ENCODE assay signal across 8 cellular contexts in the genomic region with DNA sequence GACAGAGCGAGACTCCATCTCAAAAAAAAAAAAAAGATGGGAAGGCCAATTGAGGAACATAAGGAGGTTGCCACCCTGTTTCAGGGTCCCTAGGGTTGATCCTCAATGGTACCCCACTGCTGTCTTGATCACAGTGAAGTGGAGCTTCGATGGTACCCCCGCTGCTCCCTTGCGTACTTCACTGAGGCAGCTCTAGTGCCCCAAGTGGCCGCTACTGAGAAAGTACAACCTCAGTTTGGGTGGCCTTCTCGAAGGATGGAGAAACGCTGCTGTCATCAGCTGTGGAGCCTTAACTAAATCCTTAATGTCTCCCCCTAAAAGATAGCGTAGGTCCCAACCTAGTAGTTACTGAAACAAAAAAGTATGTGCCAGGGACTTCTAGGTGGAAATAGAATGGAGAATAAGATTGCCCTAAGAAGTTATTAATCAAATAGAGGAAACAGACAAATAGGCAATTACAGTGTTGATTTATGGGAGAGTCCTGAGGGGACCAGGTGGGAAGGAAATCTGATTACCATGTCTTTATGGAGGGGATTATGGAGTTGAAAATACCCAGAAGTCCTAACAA. TPM values are rescaled to one million over a fixed set of nuclear protein-coding genes. Genes with fewer than 3 reads are reported as not detected.
DNase-seq lines count a peak whose midpoint lies in the region; FAIRE-seq and TF ChIP-seq lines count a peak whose summit lies in the region.

No MANE protein-coding gene starts in this region.

- no peaks in the 10 kb centered on the region for H3K9me3 ChIP-seq in osteoblast (ENCODE audit: low read depth, low read length)

- peaks cover 14% of the 10 kb centered on the region for H4K20me1 ChIP-seq in osteoblast (ENCODE audit: insufficient read depth, low read length)

- H3K9me3 Mint-ChIP-seq in mesothelial cell of epicardium = no peaks in the 10 kb centered on the region

- H3K27me3 ChIP-seq in osteoblast (ENCODE audit: insufficient read depth, low read length) = peaks cover 3% of the 10 kb centered on the region

- H3K27ac ChIP-seq in osteoblast (ENCODE audit: low read depth, low read length) = no peak overlapping the region

- H3K4me3 ChIP-seq in fibroblast of mammary gland (ENCODE audit: control insufficient read depth, low read depth, low read length) = no peak overlapping the region
- no peak overlapping the region for H3K4me3 ChIP-seq in osteoblast (ENCODE audit: insufficient read depth, low read length)

- H3K4me1 Mint-ChIP-seq in mesothelial cell of epicardium = peaks cover 6% of the 10 kb centered on the region

- H3K4me2 ChIP-seq in osteoblast (ENCODE audit: insufficient read depth, low read length) = no peak overlapping the region

- H3K4me1 ChIP-seq in osteoblast (ENCODE audit: insufficient read depth, low read length) = peaks cover 7% of the 10 kb centered on the region

- H3K36me3 ChIP-seq in osteoblast (ENCODE audit: insufficient read depth, low read length) = peaks cover 32% of the 10 kb centered on the region

- no peak overlapping the region for H3K27ac Mint-ChIP-seq in mesothelial cell of epicardium

- peaks cover 18% of the 10 kb centered on the region for H3K36me3 Mint-ChIP-seq in mesothelial cell of epicardium

- H3K79me2 ChIP-seq in osteoblast (ENCODE audit: insufficient read depth, low read length) = peaks cover 11% of the 10 kb centered on the region

- DNase-seq in AG09319 (ENCODE audit: extremely low read depth, low read depth) (no peak), GM19239 (ENCODE audit: insufficient read length, low spot score) (no peak), NCI-H69 (lab: John Stamatoyannopoulos, UW) (peak; percentile 72), activated T-cell treated with anti-CD3 and anti-CD28 coated beads for 24 hours (ENCODE audit: low read depth) (peak; percentile 37), fibroblast of mammary gland (ENCODE audit: low read depth) (peak; percentile 49), osteoblast (ENCODE audit: insufficient read length, low spot score, missing footprints) (peak; percentile 94), GDM1 (lab: John Stamatoyannopoulos, UW) (no peak), mesothelial cell of epicardium (ENCODE audit: low spot score in 2 of 2, unreplicated experiment in 2 of 2) (no peak)

- TF ChIP-seq CTCF in AG09319 (IDR thresholded peaks at IDR 0.05; ENCODE audit: low read depth, low read length) (peak; percentile 70), fibroblast of mammary gland (conservative IDR thresholded peaks at IDR 0.05; ENCODE audit: control insufficient read depth, insufficient read depth, low read depth, low read length) (peak; percentile 79), osteoblast (IDR thresholded peaks at IDR 0.05; ENCODE audit: extremely low read depth, low read depth, low read length) (peak; percentile 70), mesothelial cell of epicardium (IDR thresholded peaks at IDR 0.05; ENCODE audit: unreplicated experiment) (no peak)

- FAIRE-seq in GM19239 (lab: Jason Lieb, UNC) = peak; percentile 85

- peaks cover 43% of the 10 kb centered on the region for H3K27me3 Mint-ChIP-seq in mesothelial cell of epicardium (ENCODE audit: low read depth)

- H3K4me3 Mint-ChIP-seq in mesothelial cell of epicardium = no peak overlapping the region

- H2AFZ ChIP-seq in osteoblast (ENCODE audit: low read length) = no peak overlapping the region

RNA-seq across cellular contexts. Expression of a gene that starts 6.3 kb away (rescaled TPM):
- 18.5 and 18.6 TPM in 2 replicates for total RNA-seq in osteoblast
- total RNA-seq in mesothelial cell of epicardium = 48.7 to 52.9 TPM (median 49.0 TPM) in 3 replicates

RNA-seq across cellular contexts. Expression of a gene that starts 6.9 kb away (rescaled TPM):
- total RNA-seq in osteoblast = 2.7 and 2.9 TPM in 2 replicates
- 4.2 to 5.2 TPM (median 4.7 TPM) in 3 replicates for total RNA-seq in mesothelial cell of epicardium

RNA-seq across cellular contexts. Expression of a gene that starts 39.4 kb away (rescaled TPM):
- total RNA-seq in osteoblast (0.36 TPM in 1 of 2 replicates, not detected in the other), mesothelial cell of epicardium (not detected in 3 replicates)

RNA-seq across cellular contexts. Expression of a gene that starts 46.5 kb away (rescaled TPM):
- total RNA-seq in osteoblast (88,726 and 110,601 TPM in 2 replicates), mesothelial cell of epicardium (20,234 to 21,305 TPM (median 21,148 TPM) in 3 replicates)

RNA-seq across cellular contexts. Expression of a gene that starts 46.8 kb away (rescaled TPM):
- total RNA-seq in osteoblast (10.6 and 15.6 TPM in 2 replicates), mesothelial cell of epicardium (16.7 to 17.8 TPM (median 17.0 TPM) in 3 replicates)

Comparison
In these comparisons a context has a peak if more than half of its experiments do, and no peak if none do; other contexts are left out.
1. DNase-seq: peak in NCI-H69 (single experiment), activated T-cell treated with anti-CD3 and anti-CD28 coated beads for 24 hours (single experiment), fibroblast of mammary gland (single experiment) and osteoblast (single experiment); none in AG09319 (single experiment), GM19239 (single experiment), GDM1 (single experiment) and mesothelial cell of epicardium (0 of 2).